19 cellular contexts compared by ENCODE assay signal in the genomic region with DNA sequence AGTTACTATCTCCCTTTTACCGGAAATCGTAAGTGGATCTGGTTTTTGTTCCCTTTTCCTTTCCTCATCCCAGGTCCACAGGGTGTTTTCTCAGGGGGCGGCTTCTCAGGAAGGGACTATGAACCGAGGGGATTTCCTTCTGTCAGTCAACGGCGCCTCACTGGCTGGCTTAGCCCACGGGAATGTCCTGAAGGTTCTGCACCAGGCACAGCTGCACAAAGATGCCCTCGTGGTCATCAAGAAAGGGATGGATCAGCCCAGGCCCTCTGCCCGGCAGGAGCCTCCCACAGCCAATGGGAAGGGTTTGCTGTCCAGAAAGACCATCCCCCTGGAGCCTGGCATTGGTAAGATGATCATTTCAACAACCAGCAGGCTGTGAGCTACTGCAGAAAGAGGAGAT.
DNase-seq lines count a peak whose midpoint lies in the region; ATAC-seq, FAIRE-seq and TF ChIP-seq lines count a peak whose summit lies in the region.
"Had no signal": no experiment of that assay in that cellular context is flagged by ENCODE, and none has a peak within 500 bp of the region (broad histone marks: within the 10 kb centered on the region; RNA-seq: fewer than 3 reads in every experiment).

No MANE protein-coding gene starts in this region.

- TF ChIP-seq RAD21 in liver (IDR thresholded peaks at IDR 0.05), result no peak

- no peak overlapping the region for H3K9ac ChIP-seq in liver (ENCODE audit: low read depth in 1 of 2, low read length in 2 of 2)

- in situ Hi-C loops in SK-MEL-5 (cut with HindIII; ENCODE audit: low pct_unique_long_range_greater_than_20kb, low sequenced_read_pairs) (no loop called here), gastrocnemius medialis (cut with MboI; ENCODE audit: low sequenced_read_pairs in 4 of 4) (loop anchor here in 3 of 4 donors (10.0 to 25.0 kb wide), 3 partner anchors 273 to 513 kb away; no protein-coding TSS in a partner anchor)

- DNase-seq in SK-MEL-5 (ENCODE audit: low read depth, low spot score) (peak; percentile 27), dermis microvascular lymphatic vessel endothelial cell (ENCODE audit: low read depth in 2 of 2) (peak; percentile 29 to 94), gastrocnemius medialis (no peak), GOT3 (lab: John Stamatoyannopoulos, UW) (no peak), kidney glomerular epithelial cell (lab: John Stamatoyannopoulos, UW) (no peak), D721Med (ENCODE audit: insufficient read length, low spot score) (no peak)
- DNase-seq: activated B cell treated with CpG ODN at 0.5 μM for 24 hours; activated effector memory CD4-positive, alpha-beta T cell treated with Interleukin-2 at 50 U/mL for 16 hours; aorta; Caco-2; Karpas-422; kidney; NCI-H774; posterior cingulate gyrus had no signal

- no peaks in the 10 kb centered on the region for H3K9me3 ChIP-seq in liver (ENCODE audit: control insufficient read depth in 4 of 4, low read length in 3 of 4)
- H3K9me3 ChIP-seq in gastrocnemius medialis, result no peaks in the 10 kb centered on the region
- H3K9me3 ChIP-seq: Caco-2 had no signal

- H3K4me3 ChIP-seq in liver (ENCODE audit: low read depth in 1 of 3, low read length in 3 of 3), result no peak overlapping the region
- no peak overlapping the region for H3K4me3 ChIP-seq in gastrocnemius medialis
- H3K4me3 ChIP-seq: coronary artery had no signal

- peaks cover 6 to 22% (median 14%) of the 10 kb centered on the region in 4 donors for H3K36me3 ChIP-seq in liver (ENCODE audit: control insufficient read depth in 4 of 4, insufficient read depth in 3 of 4, low read depth in 1 of 4, low read length in 3 of 4)
- H3K36me3 ChIP-seq in gastrocnemius medialis, result peaks cover 0 to 26% of the 10 kb centered on the region in 2 donors

- no peak for FAIRE-seq in D721Med (lab: Jason Lieb, UNC)
- FAIRE-seq: GM12891, H54, kidney had no signal

- ATAC-seq in gastrocnemius medialis (no peak), GM18520 (IDR thresholded peaks at IDR 0.05; ENCODE audit: unreplicated experiment) (no peak)

- TF ChIP-seq POLR2A in gastrocnemius medialis (IDR thresholded peaks at IDR 0.05), result no peak

- H3K4me1 ChIP-seq in liver (ENCODE audit: control insufficient read depth in 4 of 4, insufficient read depth in 4 of 4, low read length in 3 of 4) (no peaks in the 10 kb centered on the region), gastrocnemius medialis (peaks cover 5 to 14% of the 10 kb centered on the region in 2 donors)
- H3K4me1 ChIP-seq: Caco-2 had no signal

- no peaks in the 10 kb centered on the region for H3K27me3 ChIP-seq in liver (ENCODE audit: control insufficient read depth in 4 of 4, insufficient read depth in 4 of 4, low read length in 3 of 4)
- no peaks in the 10 kb centered on the region for H3K27me3 ChIP-seq in gastrocnemius medialis

- intact Hi-C loops in gastrocnemius medialis (cut with DNase I; ENCODE audit: low total_unique reads), result no loop called here

- TF ChIP-seq CTCF in liver (IDR thresholded peaks at IDR 0.05; ENCODE audit: low read depth, low read length, missing input control) (no peak), gastrocnemius medialis (IDR thresholded peaks at IDR 0.05 in 4 of 5, conservative IDR thresholded peaks at IDR 0.05 in 1 of 5) (no peak), D721Med (IDR thresholded peaks at IDR 0.05; ENCODE audit: insufficient read depth, missing control alignments) (no peak)

- WGBS in liver, result 78% methylated on average over 9 of the region's 9 CpGs

- H3K27ac ChIP-seq in liver (ENCODE audit: low read depth in 1 of 2, low read length in 2 of 2) (peak overlapping the region; percentile 22 to 62), gastrocnemius medialis (peak overlapping the region in 3 of 4 donors; percentile 19 to 53 (median 52))
- H3K27ac ChIP-seq: coronary artery had no signal

TF ChIP-seq in liver, 16 proteins besides CTCF, POLR2A, EP300 and RAD21:
- TF ChIP-seq NR2F2 (IDR thresholded peaks at IDR 0.05) (peak; percentile 23), TAF1 (conservative IDR thresholded peaks at IDR 0.05) (no peak)

Comparison
In these comparisons a context has a peak if more than half of its experiments do, and no peak if none do; other contexts are left out.
1. DNase-seq: peak in SK-MEL-5 (single experiment) and dermis microvascular lymphatic vessel endothelial cell (2 of 2); none in gastrocnemius medialis (0 of 2), GOT3 (single experiment), kidney glomerular epithelial cell (single experiment) and D721Med (single experiment).